ENCODE assay signal across 20 cellular contexts in the genomic region with DNA sequence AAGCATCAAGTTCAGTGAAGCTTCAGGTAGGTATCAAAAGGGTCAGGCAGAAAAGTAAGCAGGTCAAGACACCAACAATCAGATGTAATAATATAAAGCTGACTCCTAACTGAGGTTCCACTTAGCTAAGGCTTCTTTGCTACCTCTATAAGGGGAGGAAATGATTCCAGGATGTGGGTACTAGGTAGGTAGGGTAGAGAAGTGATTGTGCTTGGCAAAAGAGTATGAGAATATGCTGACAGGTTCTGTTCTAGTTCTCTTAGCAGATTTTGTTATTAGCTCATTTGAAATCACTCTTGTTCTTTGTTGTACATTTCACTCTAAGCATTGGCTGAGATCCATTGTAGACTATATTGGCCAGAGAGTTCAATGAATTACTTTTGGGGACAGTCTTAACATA. TPM values are rescaled to one million over a fixed set of nuclear protein-coding genes. Genes with fewer than 3 reads are reported as not detected.
DNase-seq lines count a peak whose midpoint lies in the region; ATAC-seq and TF ChIP-seq lines count a peak whose summit lies in the region.
"Had no signal": no experiment of that assay in that cellular context is flagged by ENCODE, and none has a peak within 500 bp of the region (broad histone marks: within the 10 kb centered on the region; RNA-seq: fewer than 3 reads in every experiment).

No MANE protein-coding gene starts in this region.

- no peak for DNase-seq in left ventricle myocardium inferior
- DNase-seq in right atrium auricular region (ENCODE audit: low spot score), result no peak
- DNase-seq in T-helper 17 cell, result no peak
- DNase-seq in esophagus muscularis mucosa (ENCODE audit: extremely low spot score), result peak; percentile 7
- no peak for DNase-seq in MM.1S
- no peak for DNase-seq in hepatocyte (ENCODE audit: low spot score)
- DNase-seq: ACHN; BE2C; C1 segment of cervical spinal cord; CD8-positive, alpha-beta memory T cell; COR-L47; DMS 273 treated with DMSO at 0.1 percent for 48 hours; DND-41; EL; GM23248 had no signal

- H3K27me3 ChIP-seq in left ventricle myocardium inferior (ENCODE audit: low read depth) (no peaks in the 10 kb centered on the region), right atrium auricular region (no peaks in the 10 kb centered on the region), esophagus muscularis mucosa (no peaks in the 10 kb centered on the region), MM.1S (replicated peaks; ENCODE audit: insufficient read depth, low read length) (no peaks in the 10 kb centered on the region), hepatocyte (peaks cover 21% of the 10 kb centered on the region)
- H3K27me3 ChIP-seq: BE2C had no signal

- H3K27ac Mint-ChIP-seq in T-helper 17 cell, result no peak overlapping the region
- H3K27ac Mint-ChIP-seq: CD8-positive, alpha-beta memory T cell had no signal

- intact Hi-C loops in left ventricle myocardium inferior (cut with micrococcal nuclease) (no loop called here), esophagus muscularis mucosa (cut with DNase I) (no loop called here)

- H3K36me3 Mint-ChIP-seq in T-helper 17 cell (ENCODE audit: low read depth), result peaks cover 2% of the 10 kb centered on the region
- H3K36me3 Mint-ChIP-seq: CD8-positive, alpha-beta memory T cell had no signal

- ATAC-seq in T-helper 17 cell (peak; percentile 39), GM18867 (IDR thresholded peaks at IDR 0.05; ENCODE audit: unreplicated experiment) (no peak)
- ATAC-seq: GM12878, HepG2 had no signal

- H3K9me3 ChIP-seq in left ventricle myocardium inferior (replicated peaks) (no peaks in the 10 kb centered on the region), right atrium auricular region (no peaks in the 10 kb centered on the region), T-helper 17 cell (ENCODE audit: control insufficient read depth, low read length, poor library complexity, severe bottlenecking) (no peaks in the 10 kb centered on the region), esophagus muscularis mucosa (no peaks in the 10 kb centered on the region), MM.1S (replicated peaks; ENCODE audit: insufficient read depth, low read length) (no peaks in the 10 kb centered on the region), hepatocyte (ENCODE audit: low read depth) (no peaks in the 10 kb centered on the region)
- H3K9me3 ChIP-seq: BE2C, HAP-1 had no signal

- TF ChIP-seq CTCF in left ventricle myocardium inferior (IDR thresholded peaks at IDR 0.05; ENCODE audit: borderline replicate concordance) (no peak), right atrium auricular region (IDR thresholded peaks at IDR 0.05) (no peak), esophagus muscularis mucosa (IDR thresholded peaks at IDR 0.05) (no peak), MM.1S (IDR thresholded peaks at IDR 0.05; ENCODE audit: low read length) (no peak), hepatocyte (IDR thresholded peaks at IDR 0.05; ENCODE audit: poor library complexity) (no peak)

- no peak for TF ChIP-seq POLR2A in esophagus muscularis mucosa (IDR thresholded peaks at IDR 0.05; ENCODE audit: low read depth)

- peak overlapping the region; percentile 2 for H3K27ac ChIP-seq in left ventricle myocardium inferior (replicated peaks)
- no peak overlapping the region for H3K27ac ChIP-seq in right atrium auricular region
- no peak overlapping the region for H3K27ac ChIP-seq in esophagus muscularis mucosa (replicated peaks in 1 of 4)
- H3K27ac ChIP-seq in MM.1S (ENCODE audit: low read length), result no peak overlapping the region
- no peak overlapping the region for H3K27ac ChIP-seq in hepatocyte
- H3K27ac ChIP-seq: GM23248 had no signal

- H3K4me1 ChIP-seq in left ventricle myocardium inferior (peaks cover 14% of the 10 kb centered on the region), right atrium auricular region (peaks cover 0 to 6% of the 10 kb centered on the region in 2 donors), esophagus muscularis mucosa (no peaks in the 10 kb centered on the region), MM.1S (ENCODE audit: low read length) (no peaks in the 10 kb centered on the region), hepatocyte (ENCODE audit: insufficient read depth) (no peaks in the 10 kb centered on the region)
- H3K4me1 ChIP-seq: BE2C had no signal

- H3K4me1 Mint-ChIP-seq in T-helper 17 cell, result peaks cover 17% of the 10 kb centered on the region

- H3K4me3 ChIP-seq in left ventricle myocardium inferior (no peak overlapping the region), right atrium auricular region (no peak overlapping the region), esophagus muscularis mucosa (no peak overlapping the region), MM.1S (ENCODE audit: low read length) (no peak overlapping the region), hepatocyte (no peak overlapping the region)
- H3K4me3 ChIP-seq: GM12878, GM23248, HAP-1 had no signal

- peaks cover 26% of the 10 kb centered on the region for H3K27me3 Mint-ChIP-seq in T-helper 17 cell

- H3F3A ChIP-seq in MM.1S (ENCODE audit: insufficient read depth, low read length), result no peaks in the 10 kb centered on the region

- no peaks in the 10 kb centered on the region for H3K79me2 ChIP-seq in MM.1S (ENCODE audit: low read length)
- H3K79me2 ChIP-seq in hepatocyte, result no peaks in the 10 kb centered on the region

- H4K20me1 ChIP-seq in MM.1S (ENCODE audit: insufficient read depth, low read length) (no peaks in the 10 kb centered on the region), hepatocyte (ENCODE audit: insufficient read depth, poor library complexity, severe bottlenecking) (no peaks in the 10 kb centered on the region)

- H3K4me2 ChIP-seq in MM.1S (ENCODE audit: low read depth, low read length) (no peak overlapping the region), hepatocyte (no peak overlapping the region)

- H3K36me3 ChIP-seq in left ventricle myocardium inferior (no peaks in the 10 kb centered on the region), right atrium auricular region (no peaks in the 10 kb centered on the region), esophagus muscularis mucosa (no peaks in the 10 kb centered on the region), MM.1S (replicated peaks; ENCODE audit: insufficient read depth, low read length) (no peaks in the 10 kb centered on the region), hepatocyte (replicated peaks; ENCODE audit: insufficient read depth, low read depth) (no peaks in the 10 kb centered on the region)
- H3K36me3 ChIP-seq: BE2C, HAP-1 had no signal

- H3K9ac ChIP-seq in MM.1S (ENCODE audit: low read length), result no peak overlapping the region
- H3K9ac ChIP-seq: GM23248 had no signal

- H2AFZ ChIP-seq in MM.1S (ENCODE audit: low read length) (no peak overlapping the region), hepatocyte (no peak overlapping the region)
- H2AFZ ChIP-seq: GM23248 had no signal

- H3K4me3 Mint-ChIP-seq in T-helper 17 cell, result no peak overlapping the region
- H3K4me3 Mint-ChIP-seq: CD4-positive, CD25-positive, alpha-beta regulatory T cell; CD8-positive, alpha-beta memory T cell had no signal

- TF ChIP-seq EP300 in esophagus muscularis mucosa (IDR thresholded peaks at IDR 0.05), result no peak

- no peaks in the 10 kb centered on the region for H3K9me2 ChIP-seq in MM.1S (replicated peaks; ENCODE audit: insufficient read depth, low read length)
- no peaks in the 10 kb centered on the region for H3K9me2 ChIP-seq in hepatocyte (replicated peaks; ENCODE audit: insufficient read depth)

RNA-seq across cellular contexts. Expression of a gene that starts 40.7 kb away (rescaled TPM):
- total RNA-seq in left ventricle myocardium inferior, result 21.6 TPM
- total RNA-seq in right atrium auricular region, result 10 to 100 TPM; 19.3 to 31.9 TPM
- total RNA-seq in T-helper 17 cell, result 10 to 100 TPM; 85.3 to 90.3 TPM
- 10 to 100 TPM; 60.1 to 67.3 (median 63.6) TPM for total RNA-seq in esophagus muscularis mucosa
- total RNA-seq in hepatocyte, result 17.3 and 18.6 TPM in 2 replicates
- polyA plus RNA-seq in hepatocyte, result 12.5 and 15.2 TPM in 2 replicates

RNA-seq across cellular contexts. Expression of a gene that starts 42.6 kb away (rescaled TPM):
- total RNA-seq in left ventricle myocardium inferior (0.41 TPM), right atrium auricular region (under 1 TPM; 0.30 to 0.51 TPM), T-helper 17 cell (under 1 TPM; 0.21 to 0.35 TPM), esophagus muscularis mucosa (1 to 10 TPM in 1 of 4 donors, under 1 TPM in 3; 0.17 to 1.2 (median 0.46) TPM), hepatocyte (0.20 TPM in 1 of 2 replicates, not detected in the other)
- polyA plus RNA-seq in hepatocyte, result 0.35 TPM in 1 of 2 replicates, not detected in the other
- polyA plus RNA-seq: CD8-positive, alpha-beta memory T cell had no signal
